In genomic region chr6:88662653-88663174, GRCh38 we compare ENCODE assay signal across 15 cellular contexts.
DNase-seq lines count a peak whose midpoint lies in the region; ATAC-seq and TF ChIP-seq lines count a peak whose summit lies in the region.
"Had no signal": no experiment of that assay in that cellular context is flagged by ENCODE, and none has a peak within 500 bp of the region (broad histone marks: within the 10 kb centered on the region; RNA-seq: fewer than 3 reads in every experiment).

No MANE protein-coding gene starts in this region.

- H3K27me3 ChIP-seq in right atrium auricular region, result no peaks in the 10 kb centered on the region
- H3K27me3 ChIP-seq: BLaER1 treated with 17β-estradiol and CSF1 and Interleukin-3, amounts not matched to agents 10 nM and 100 nM; cardiac muscle cell; heart left ventricle had no signal

- no peak overlapping the region for H3K27ac ChIP-seq in right atrium auricular region
- H3K27ac ChIP-seq: BLaER1 treated with 17β-estradiol and CSF1 and Interleukin-3, amounts not matched to agents 10 nM and 100 nM; cardiac muscle cell; heart left ventricle had no signal

- DNase-seq in GM13977 (ENCODE audit: low spot score), result peak; percentile 10
- peak; percentile 4 for DNase-seq in fibroblast of peridontal ligament (ENCODE audit: extremely low read depth)
- DNase-seq in right atrium auricular region (ENCODE audit: low spot score), result no peak
- DNase-seq in NOMO-1 treated with dmso at 0.1 percent for 144 hours (lab: John Stamatoyannopoulos, UW; ENCODE audit: unreplicated experiment), result no peak
- no peak for DNase-seq in SHP77 (lab: John Stamatoyannopoulos, UW)
- DNase-seq in MV-4-11 (lab: John Stamatoyannopoulos, UW), result no peak
- DNase-seq: activated naive CD4-positive, alpha-beta T cell treated with anti-CD3 and anti-CD28 coated beads, Interleukin-2, amount 10 ng/mL, durations not matched to agents 7 days and 5 days; heart left ventricle; MM.1S; NCI-H2227 treated with DMSO at 0.1 percent for 48 hours; nephron progenitor cell had no signal

- peaks cover 0 to 33% of the 10 kb centered on the region in 2 donors for H3K9me3 ChIP-seq in right atrium auricular region

- H3K36me3 ChIP-seq in right atrium auricular region, result no peaks in the 10 kb centered on the region
- H3K36me3 ChIP-seq: cardiac muscle cell, heart left ventricle had no signal

- TF ChIP-seq CTCF in GM13977 (IDR thresholded peaks at IDR 0.05; ENCODE audit: extremely low read depth, insufficient read depth, missing control alignments) (no peak), right atrium auricular region (IDR thresholded peaks at IDR 0.05) (no peak)

- no peaks in the 10 kb centered on the region for H3K4me1 ChIP-seq in right atrium auricular region
- H3K4me1 ChIP-seq: BLaER1 treated with 17β-estradiol and CSF1 and Interleukin-3, amounts not matched to agents 10 nM and 100 nM; heart left ventricle had no signal

- in situ Hi-C loops in GM13977 (cut with MboI; ENCODE audit: low pct_unique_long_range_greater_than_20kb, low sequenced_read_pairs, unreplicated experiment), result no loop called here

- peak; percentile 58 for ATAC-seq in GM19351 (IDR thresholded peaks at IDR 0.05; ENCODE audit: unreplicated experiment)
- peak; percentile 54 for ATAC-seq in HG02943 (IDR thresholded peaks at IDR 0.05; ENCODE audit: low read depth, unreplicated experiment)
- ATAC-seq: heart left ventricle had no signal

- H3K4me3 ChIP-seq in right atrium auricular region, result no peak overlapping the region
- H3K4me3 ChIP-seq: BLaER1 treated with 17β-estradiol and CSF1 and Interleukin-3, amounts not matched to agents 10 nM and 100 nM; cardiac muscle cell; heart left ventricle had no signal

Comparison
In these comparisons a context has a peak if more than half of its experiments do, and no peak if none do; other contexts are left out.
1. DNase-seq: peak in GM13977 (single experiment) and fibroblast of peridontal ligament (single experiment); none in right atrium auricular region (single experiment), NOMO-1 treated with dmso at 0.1 percent for 144 hours (single experiment), SHP77 (0 of 2) and MV-4-11 (single experiment).